In the genomic region with DNA sequence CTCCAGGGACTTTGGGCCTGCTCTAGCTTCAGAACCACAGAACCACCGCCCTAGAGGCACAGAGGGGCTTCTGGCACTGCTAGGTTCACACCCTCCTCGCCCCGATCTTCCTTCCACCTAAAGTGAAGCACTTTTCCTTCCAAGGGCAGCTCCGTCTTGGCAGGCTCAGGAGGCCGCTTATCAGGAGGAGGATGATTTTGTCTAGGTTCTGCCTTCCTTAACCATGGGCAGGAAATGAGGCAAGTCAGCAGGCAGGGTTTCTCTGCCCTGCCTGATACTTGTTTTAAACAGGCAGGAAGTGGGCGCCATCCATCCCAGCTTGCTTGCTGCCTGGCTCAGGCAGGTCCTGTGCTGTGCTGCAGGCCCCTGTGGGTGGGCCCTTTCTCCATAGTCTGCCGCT, we compare ENCODE assay signal across 1 cellular context.
TF ChIP-seq lines count a peak whose summit lies in the region.

No MANE protein-coding gene starts in this region.

TF ChIP-seq in IMR-90, 13 proteins besides CTCF, POLR2A, EP300 and RAD21:
- TF ChIP-seq NFE2L2 (IDR thresholded peaks at IDR 0.05; ENCODE audit: low read depth, low read length) (no peak), CHD1 (IDR thresholded peaks at IDR 0.05; ENCODE audit: low read depth, low read length) (no peak), MXI1 (IDR thresholded peaks at IDR 0.05; ENCODE audit: borderline replicate concordance, low read depth, low read length) (no peak), RCOR1 (IDR thresholded peaks at IDR 0.05; ENCODE audit: insufficient replicate concordance, low read length) (no peak)
- TF ChIP-seq, protein P1, sequence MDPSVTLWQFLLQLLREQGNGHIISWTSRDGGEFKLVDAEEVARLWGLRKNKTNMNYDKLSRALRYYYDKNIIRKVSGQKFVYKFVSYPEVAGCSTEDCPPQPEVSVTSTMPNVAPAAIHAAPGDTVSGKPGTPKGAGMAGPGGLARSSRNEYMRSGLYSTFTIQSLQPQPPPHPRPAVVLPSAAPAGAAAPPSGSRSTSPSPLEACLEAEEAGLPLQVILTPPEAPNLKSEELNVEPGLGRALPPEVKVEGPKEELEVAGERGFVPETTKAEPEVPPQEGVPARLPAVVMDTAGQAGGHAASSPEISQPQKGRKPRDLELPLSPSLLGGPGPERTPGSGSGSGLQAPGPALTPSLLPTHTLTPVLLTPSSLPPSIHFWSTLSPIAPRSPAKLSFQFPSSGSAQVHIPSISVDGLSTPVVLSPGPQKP (IDR thresholded peaks at IDR 0.05; ENCODE audit: borderline replicate concordance, low read depth, low read length), result no peak
- TF ChIP-seq, protein P2, sequence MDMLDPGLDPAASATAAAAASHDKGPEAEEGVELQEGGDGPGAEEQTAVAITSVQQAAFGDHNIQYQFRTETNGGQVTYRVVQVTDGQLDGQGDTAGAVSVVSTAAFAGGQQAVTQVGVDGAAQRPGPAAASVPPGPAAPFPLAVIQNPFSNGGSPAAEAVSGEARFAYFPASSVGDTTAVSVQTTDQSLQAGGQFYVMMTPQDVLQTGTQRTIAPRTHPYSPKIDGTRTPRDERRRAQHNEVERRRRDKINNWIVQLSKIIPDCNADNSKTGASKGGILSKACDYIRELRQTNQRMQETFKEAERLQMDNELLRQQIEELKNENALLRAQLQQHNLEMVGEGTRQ (IDR thresholded peaks at IDR 0.05; ENCODE audit: low read depth, low read length), result no peak
